Comparison of ENCODE assay signal across 9 cellular contexts in the genomic region with DNA sequence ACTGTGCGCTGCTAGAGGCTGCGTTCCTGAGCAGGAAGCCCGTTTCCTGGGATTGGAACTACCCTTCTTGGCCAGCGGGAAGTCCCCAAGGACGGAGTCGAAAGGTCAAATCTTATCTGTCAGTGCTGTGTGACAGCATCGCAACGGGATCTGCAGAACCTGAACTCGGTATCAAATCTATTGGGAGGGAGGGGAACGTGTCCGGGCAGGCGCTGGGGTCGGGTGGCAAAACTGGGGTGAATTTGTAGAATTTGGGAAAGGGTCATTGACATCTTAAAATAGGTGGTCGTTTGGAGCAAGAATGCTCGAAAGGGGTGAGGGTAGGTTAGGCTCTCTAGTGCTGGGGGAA. TPM values are rescaled to one million over a fixed set of nuclear protein-coding genes. Genes with fewer than 3 reads are reported as not detected.
DNase-seq lines count a peak whose midpoint lies in the region; ATAC-seq and TF ChIP-seq lines count a peak whose summit lies in the region.
"Had no signal": no experiment of that assay in that cellular context is flagged by ENCODE, and none has a peak within 500 bp of the region (broad histone marks: within the 10 kb centered on the region; RNA-seq: fewer than 3 reads in every experiment).

No MANE protein-coding gene starts in this region.

- TF ChIP-seq CTCF in GM23338 (conservative IDR thresholded peaks at IDR 0.05; ENCODE audit: low read depth in 2 of 2) (no peak), VCaP (conservative IDR thresholded peaks at IDR 0.05) (no peak), hepatocyte (IDR thresholded peaks at IDR 0.05; ENCODE audit: poor library complexity) (no peak), spleen (IDR thresholded peaks at IDR 0.05 in 8 of 11, conservative IDR thresholded peaks at IDR 0.05 in 3 of 11) (no peak)

- H3K9me3 Mint-ChIP-seq in GM23338 = no peaks in the 10 kb centered on the region

- peak overlapping the region; percentile 83 for H3K4me2 ChIP-seq in GM23338
- peak overlapping the region; percentile 71 for H3K4me2 ChIP-seq in hepatocyte

- peak; percentile 78 for DNase-seq in GM23338 (ENCODE audit: low spot score)
- DNase-seq in hepatocyte (ENCODE audit: low spot score) = no peak
- no peak for DNase-seq in spleen
- DNase-seq in 8988T = no peak
- no peak for DNase-seq in NOMO-1 treated with dmso at 0.1 percent for 144 hours (lab: John Stamatoyannopoulos, UW; ENCODE audit: unreplicated experiment)
- DNase-seq in NCI-H2029 treated with DMSO at 0.1 percent for 48 hours (lab: John Stamatoyannopoulos, UW) = no peak
- DNase-seq in AG08396 (ENCODE audit: low spot score) = no peak

- ATAC-seq in GM23338 = no peak

- H3K4me1 ChIP-seq in GM23338 (ENCODE audit: insufficient read depth) = peaks cover 18% of the 10 kb centered on the region
- peaks cover 14% of the 10 kb centered on the region for H3K4me1 ChIP-seq in hepatocyte (ENCODE audit: insufficient read depth)
- peaks cover 21 to 67% (median 42%) of the 10 kb centered on the region in 6 donors for H3K4me1 ChIP-seq in spleen

- TF ChIP-seq POLR2A in spleen (IDR thresholded peaks at IDR 0.05) = no peak

- H3K79me2 ChIP-seq in GM23338 (replicated peaks; ENCODE audit: insufficient read depth) (peaks cover 26% of the 10 kb centered on the region), hepatocyte (peaks cover 34% of the 10 kb centered on the region)

- 8% methylated on average over 15 of the region's 15 CpGs for WGBS in hepatocyte (ENCODE audit: low lambda C conversion rate, missing lambda C conversion rate)
- 4 to 6% (median 5%) methylated on average over 15 of the region's 15 CpGs for WGBS in spleen, 5 donors

- H3K4me3 Mint-ChIP-seq in GM23338 = peak overlapping the region; percentile 98

- no peaks in the 10 kb centered on the region for H3K9me3 ChIP-seq in hepatocyte (ENCODE audit: low read depth)
- no peaks in the 10 kb centered on the region for H3K9me3 ChIP-seq in spleen

- H3K36me3 ChIP-seq in GM23338 (ENCODE audit: insufficient read depth) (no peaks in the 10 kb centered on the region), hepatocyte (replicated peaks; ENCODE audit: insufficient read depth, low read depth) (no peaks in the 10 kb centered on the region), spleen (peaks cover 0 to 18% (median 3%) of the 10 kb centered on the region in 6 donors)

- peaks cover 30% of the 10 kb centered on the region; the same call in 2 of the 3 replicates for H3K4me1 Mint-ChIP-seq in GM23338

- H3K27me3 ChIP-seq in GM23338 (ENCODE audit: insufficient read depth) = peaks cover 9% of the 10 kb centered on the region; the same call in 1 of the 2 replicates
- no peaks in the 10 kb centered on the region for H3K27me3 ChIP-seq in hepatocyte
- no peaks in the 10 kb centered on the region for H3K27me3 ChIP-seq in spleen (replicated peaks in 1 of 7)

- H3K27ac ChIP-seq in GM23338 (ENCODE audit: low read depth) (no peak overlapping the region), VCaP (peak overlapping the region; percentile 86; the same call in 1 of the 2 replicates), hepatocyte (peak overlapping the region; percentile 49), spleen (peak overlapping the region; percentile 44 to 99 (median 97))

- intact Hi-C loops in spleen (cut with DNase I; ENCODE audit: low total_unique reads) = loop anchor here (5.0 kb wide), 1 partner anchor 164 kb away; a partner anchor contains a TSS

- H3F3A ChIP-seq in GM23338 (replicated peaks; ENCODE audit: low read depth) = no peaks in the 10 kb centered on the region

- peak overlapping the region; percentile 17; the same call in 1 of the 2 replicates for H3K27ac Mint-ChIP-seq in GM23338

- peak overlapping the region; percentile 71 for H3K4me3 ChIP-seq in GM23338
- H3K4me3 ChIP-seq in hepatocyte = peak overlapping the region; percentile 40
- peak overlapping the region; percentile 86 to 95 (median 90) for H3K4me3 ChIP-seq in spleen

- no peaks in the 10 kb centered on the region for H3K36me3 Mint-ChIP-seq in GM23338 (ENCODE audit: low read depth)

- H3K9me2 ChIP-seq in GM23338 (ENCODE audit: insufficient read depth) (no peaks in the 10 kb centered on the region), hepatocyte (replicated peaks; ENCODE audit: insufficient read depth) (no peaks in the 10 kb centered on the region)

- H3K27me3 Mint-ChIP-seq in GM23338 (ENCODE audit: insufficient read depth, low read depth, poor library complexity) = peaks cover 9% of the 10 kb centered on the region

- peak overlapping the region; percentile 50 for H2AFZ ChIP-seq in GM23338
- H2AFZ ChIP-seq in hepatocyte = peak overlapping the region; percentile 41

- no peaks in the 10 kb centered on the region for H4K20me1 ChIP-seq in GM23338 (replicated peaks; ENCODE audit: insufficient read depth)
- H4K20me1 ChIP-seq in hepatocyte (ENCODE audit: insufficient read depth, poor library complexity, severe bottlenecking) = peaks cover 26% of the 10 kb centered on the region

TF ChIP-seq in GM23338, 12 proteins besides CTCF, POLR2A, EP300 and RAD21:
- TF ChIP-seq CREB1 (CRISPR knock-in tag; IDR thresholded peaks at IDR 0.05; ENCODE audit: low read depth) = no peak
- no peak for TF ChIP-seq NANOG (IDR thresholded peaks at IDR 0.05; ENCODE audit: borderline replicate concordance)

RNA-seq across cellular contexts. Expression of a gene that starts 0.7 kb away (rescaled TPM):
- 75.4 and 90.8 TPM in 2 replicates for total RNA-seq in GM23338 (2014; rRNA removed; shearing (Covaris generic))
- polyA plus RNA-seq in GM23338 (2016; fragmentation: Nextera tagmentation; extraction: Ambion mirVana) = 95.9 and 98.9 TPM in 2 replicates
- total RNA-seq in hepatocyte = 144 TPM in 2 replicates
- polyA plus RNA-seq in hepatocyte = 183 and 192 TPM in 2 replicates
- 100 to 1,000 TPM; 141 to 221 (median 171) TPM for total RNA-seq in spleen
- polyA plus RNA-seq in spleen = 100 to 1,000 TPM; 122 to 208 (median 190) TPM

RNA-seq across cellular contexts. Expression of a gene that starts 16.8 kb away (rescaled TPM):
- not detected in 2 replicates for total RNA-seq in GM23338 (2014; rRNA removed; shearing (Covaris generic))
- 0.10 TPM in 1 of 2 replicates, not detected in the other for polyA plus RNA-seq in GM23338 (2016; fragmentation: Nextera tagmentation; extraction: Ambion mirVana)
- 0.37 TPM in 1 of 2 replicates, not detected in the other for total RNA-seq in hepatocyte
- not detected in 2 replicates for polyA plus RNA-seq in hepatocyte
- not detected for total RNA-seq in spleen
- not detected for polyA plus RNA-seq in spleen
- total RNA-seq: myocyte had no signal

RNA-seq across cellular contexts. Expression of a gene that starts 46.0 kb away (rescaled TPM):
- total RNA-seq in GM23338 (2014; rRNA removed; shearing (Covaris generic)) = not detected in 2 replicates
- 0.45 TPM in 1 of 2 replicates, not detected in the other for polyA plus RNA-seq in GM23338 (2016; fragmentation: Nextera tagmentation; extraction: Ambion mirVana)
- 2.4 and 13.7 TPM in 2 replicates for total RNA-seq in hepatocyte
- polyA plus RNA-seq in hepatocyte = 0.52 and 3.1 TPM in 2 replicates
- 100 to 1,000 TPM in 5 of 7 donors, 10 to 100 TPM in 2; 62.2 to 232 (median 114) TPM for total RNA-seq in spleen
- 10 to 100 TPM; 14.9 to 34.7 (median 20.5) TPM for polyA plus RNA-seq in spleen
- total RNA-seq: myocyte had no signal

Comparison
In these comparisons a context has a peak if more than half of its experiments do, and no peak if none do; other contexts are left out.
1. H3K4me3 ChIP-seq: peak in every context shown above with its lines; median percentile 90 in spleen; 71 in GM23338; 40 in hepatocyte.